In the genomic region with DNA sequence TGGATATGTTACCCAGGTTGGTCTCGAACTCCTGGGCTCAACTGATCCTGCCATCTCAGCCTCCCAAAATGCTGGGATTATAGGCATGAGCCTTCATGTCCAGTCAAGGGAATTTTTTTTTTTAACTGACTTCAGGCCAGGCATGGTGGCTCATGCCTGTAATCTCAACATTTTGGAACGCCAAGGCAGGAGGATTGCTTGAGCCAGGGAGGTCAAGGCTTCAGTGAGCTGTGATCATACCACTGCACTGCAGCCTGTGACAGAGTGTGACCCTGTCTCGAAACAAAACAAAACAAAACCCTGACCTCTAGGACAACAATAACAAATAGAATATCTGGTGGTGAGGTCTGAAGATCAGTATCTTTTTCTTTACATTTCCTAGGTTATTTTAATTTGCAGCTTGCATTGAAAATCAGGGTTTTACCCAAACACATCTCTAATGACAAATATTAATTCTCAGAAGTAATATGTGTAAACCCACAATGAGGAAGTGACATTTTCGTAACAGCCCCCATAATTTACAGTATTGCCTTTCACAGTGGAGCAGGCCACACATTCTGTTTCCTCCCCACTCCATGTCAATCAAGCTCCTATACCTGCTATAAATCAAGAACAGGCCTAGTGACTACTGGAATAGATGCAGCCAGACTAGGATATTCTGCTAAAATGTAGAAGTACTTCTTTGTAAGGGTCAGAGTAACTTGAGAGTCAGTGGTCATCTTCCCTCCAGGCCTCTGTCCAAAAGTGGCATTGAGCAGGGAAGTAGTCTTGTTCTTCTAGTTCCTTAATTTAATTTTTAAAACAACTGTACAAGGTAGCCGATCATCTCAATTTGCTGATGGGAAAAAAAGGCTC, we compare ENCODE assay signal across 11 cellular contexts. TPM values are rescaled to one million over a fixed set of nuclear protein-coding genes. Genes with fewer than 3 reads are reported as not detected.
DNase-seq lines count a peak whose midpoint lies in the region; ATAC-seq and TF ChIP-seq lines count a peak whose summit lies in the region.
"Had no signal": no experiment of that assay in that cellular context is flagged by ENCODE, and none has a peak within 500 bp of the region (broad histone marks: within the 10 kb centered on the region; RNA-seq: fewer than 3 reads in every experiment).

No MANE protein-coding gene starts in this region.

- no peak overlapping the region for H3K9ac ChIP-seq in IMR-90 (ENCODE audit: low read depth, low read length)

- no peak overlapping the region for H2BK20ac ChIP-seq in IMR-90 (ENCODE audit: low read depth, low read length)

- no peaks in the 10 kb centered on the region for H3K79me1 ChIP-seq in IMR-90 (ENCODE audit: low read depth in 1 of 2, low read length in 2 of 2)

- no peak overlapping the region for H2BK5ac ChIP-seq in IMR-90 (ENCODE audit: low read depth, low read length, poor library complexity, severe bottlenecking)

- peak overlapping the region; percentile 39 to 40 for H3K27ac Mint-ChIP-seq in natural killer cell
- H3K27ac Mint-ChIP-seq in Calu3 (ENCODE audit: unreplicated experiment) = no peak overlapping the region
- H3K27ac Mint-ChIP-seq in GM23338 = no peak overlapping the region

- no peaks in the 10 kb centered on the region for H3K79me2 ChIP-seq in GM23338 (replicated peaks; ENCODE audit: insufficient read depth)

- no peak overlapping the region for H2BK120ac ChIP-seq in IMR-90 (ENCODE audit: low read depth, low read length)

- no peak for TF ChIP-seq RAD21 in IMR-90 (IDR thresholded peaks at IDR 0.05; ENCODE audit: low read length)

- dilution Hi-C loops in IMR-90 (cut with HindIII; ENCODE audit: low sequenced_read_pairs, unreplicated experiment) = no loop called here

- BruUV-seq in IMR-90 (replicated peaks; lab: Mats Ljungman, UMichigan) = no TSS peak
- BruUV-seq in Calu3 (replicated peaks; lab: Mats Ljungman, UMichigan) = no TSS peak

- in situ Hi-C loops in IMR-90 (cut with MboI; ENCODE audit: low sequenced_read_pairs) = no loop called here

- no peaks in the 10 kb centered on the region for H3K9me3 ChIP-seq in IMR-90 (ENCODE audit: control insufficient read depth, insufficient read depth, low read length)
- H3K9me3 ChIP-seq: prostate gland, stomach had no signal

- H3K27me3 Mint-ChIP-seq in natural killer cell (ENCODE audit: low read depth in 2 of 2) (no peaks in the 10 kb centered on the region), Calu3 (ENCODE audit: unreplicated experiment) (no peaks in the 10 kb centered on the region), GM23338 (ENCODE audit: insufficient read depth, low read depth, poor library complexity) (no peaks in the 10 kb centered on the region)

- H3K4me3 Mint-ChIP-seq in natural killer cell = no peak overlapping the region
- no peak overlapping the region for H3K4me3 Mint-ChIP-seq in Calu3 (ENCODE audit: low read depth, unreplicated experiment)
- H3K4me3 Mint-ChIP-seq in GM23338 = no peak overlapping the region

- H3K9me2 ChIP-seq in GM23338 (ENCODE audit: insufficient read depth) = 0 out of 2 replicates have a peak, but pooled peaks cover 5% of the 10 kb centered on the region

- no peak overlapping the region for H3K23ac ChIP-seq in IMR-90 (ENCODE audit: low read depth, low read length)

- H3F3A ChIP-seq in GM23338 (replicated peaks; ENCODE audit: low read depth) = no peaks in the 10 kb centered on the region

- POLR2A ChIA-PET in IMR-90 (lab: Charles Lee; ENCODE audit: unreplicated experiment) = no interaction called here

- H3K4me3 ChIP-seq in IMR-90 (ENCODE audit: insufficient read depth, low read depth, low read length) (no peak overlapping the region), GM23338 (no peak overlapping the region)
- H3K4me3 ChIP-seq: prostate gland, stomach had no signal

- no peaks in the 10 kb centered on the region for H3K4me1 ChIP-seq in IMR-90 (ENCODE audit: control insufficient read depth, insufficient read depth, low read length)
- no peaks in the 10 kb centered on the region for H3K4me1 ChIP-seq in GM23338 (ENCODE audit: insufficient read depth)
- H3K4me1 ChIP-seq: prostate gland, stomach had no signal

- no peak overlapping the region for H2BK15ac ChIP-seq in IMR-90 (ENCODE audit: low read depth, low read length)

- DNase-seq in IMR-90 (no peak), natural killer cell (no peak), Calu3 (no peak), retina (no peak), GM23338 (ENCODE audit: low spot score) (no peak)
- no peak for DNase-seq in activated T-cell treated with anti-CD3 and anti-CD28 coated beads, Interleukin-2, amount 50 U/mL, for 1 hour
- DNase-seq: NCI-H1105, stomach had no signal

- H3K9me3 Mint-ChIP-seq in natural killer cell (no peaks in the 10 kb centered on the region), Calu3 (ENCODE audit: low read depth, unreplicated experiment) (no peaks in the 10 kb centered on the region), GM23338 (no peaks in the 10 kb centered on the region)

- no peak overlapping the region for H2AK5ac ChIP-seq in IMR-90 (ENCODE audit: low read depth, low read length)

- no CpG with 5 or more reads among the region's 5 CpGs for WGBS in IMR-90 (ENCODE audit: extremely low coverage in 2 of 2, insufficient read length in 1 of 2), 2 experiments

- H3K36me3 ChIP-seq in IMR-90 (ENCODE audit: control insufficient read depth, insufficient read depth, low read length) (no peaks in the 10 kb centered on the region), GM23338 (ENCODE audit: insufficient read depth) (no peaks in the 10 kb centered on the region)
- H3K36me3 ChIP-seq: prostate gland, stomach had no signal

- H4K91ac ChIP-seq in IMR-90 (ENCODE audit: insufficient read depth, low read depth, low read length) = no peak overlapping the region

- H3K36me3 Mint-ChIP-seq in natural killer cell (no peaks in the 10 kb centered on the region), Calu3 (ENCODE audit: insufficient read depth, unreplicated experiment) (no peaks in the 10 kb centered on the region), GM23338 (ENCODE audit: low read depth) (no peaks in the 10 kb centered on the region)

- H3K9me1 ChIP-seq in IMR-90 (ENCODE audit: insufficient read depth, low read length) = no peaks in the 10 kb centered on the region

- CTCF ChIA-PET in IMR-90 (lab: Yijun Ruan, JAX) (interaction anchor here (0.6 kb wide), 1 partner anchor 60 kb away, joined by 3 read pairs; no protein-coding TSS in a partner anchor), Calu3 (lab: Charles Lee) (no interaction called here)

- H3K18ac ChIP-seq in IMR-90 (ENCODE audit: low read depth, low read length) = no peak overlapping the region

- H2AK9ac ChIP-seq in IMR-90 (replicated peaks; ENCODE audit: low read depth, low read length, poor library complexity) = no peak overlapping the region

- H4K20me1 ChIP-seq in IMR-90 (ENCODE audit: insufficient read depth, low read length) (no peaks in the 10 kb centered on the region), GM23338 (replicated peaks; ENCODE audit: insufficient read depth) (no peaks in the 10 kb centered on the region)

- H3K27ac ChIP-seq in IMR-90 (ENCODE audit: insufficient read depth, low read length) (no peak overlapping the region), GM23338 (ENCODE audit: low read depth) (no peak overlapping the region)
- H3K27ac ChIP-seq: prostate gland, stomach had no signal

- H2AFZ ChIP-seq in IMR-90 (replicated peaks; ENCODE audit: low read length, poor library complexity) (no peak overlapping the region), GM23338 (no peak overlapping the region)

- ATAC-seq in GM18870 (IDR thresholded peaks at IDR 0.05; ENCODE audit: unreplicated experiment) = peak; percentile 73
- peak; percentile 89 for ATAC-seq in HG02610 (IDR thresholded peaks at IDR 0.05; ENCODE audit: unreplicated experiment)
- ATAC-seq in IMR-90 (ENCODE audit: low read depth) = peak; percentile 40
- peak in 2 of 3 donors; percentile 49 to 51 for ATAC-seq in natural killer cell
- ATAC-seq in GM23338 = no peak

- intact Hi-C loops in IMR-90 (cut with micrococcal nuclease) (no loop called here), natural killer cell (cut with micrococcal nuclease) (no loop called here), Calu3 (cut with micrococcal nuclease; ENCODE audit: unreplicated experiment) (no loop called here)

- peaks cover 20 to 33% of the 10 kb centered on the region in 2 donors for H3K4me1 Mint-ChIP-seq in natural killer cell
- H3K4me1 Mint-ChIP-seq in Calu3 (ENCODE audit: low read depth, unreplicated experiment) = peaks cover 27% of the 10 kb centered on the region
- H3K4me1 Mint-ChIP-seq in GM23338 = no peaks in the 10 kb centered on the region

- no peak overlapping the region for H3K4me2 ChIP-seq in IMR-90 (ENCODE audit: low read depth, low read length)
- H3K4me2 ChIP-seq in GM23338 = no peak overlapping the region

- TF ChIP-seq POLR2A in IMR-90 (IDR thresholded peaks at IDR 0.05; ENCODE audit: low read depth, low read length) = no peak

- no peak overlapping the region for H3K14ac ChIP-seq in IMR-90 (replicated peaks; ENCODE audit: low read depth, low read length)

- no peak for TF ChIP-seq CTCF in IMR-90 (conservative IDR thresholded peaks at IDR 0.05; ENCODE audit: low read depth, low read length)
- no peak for TF ChIP-seq CTCF in natural killer cell (IDR thresholded peaks at IDR 0.05)
- no peak for TF ChIP-seq CTCF in Calu3 (IDR thresholded peaks at IDR 0.05; ENCODE audit: unreplicated experiment)
- TF ChIP-seq CTCF in GM23338 (conservative IDR thresholded peaks at IDR 0.05; ENCODE audit: low read depth in 2 of 2) = no peak

- no peak overlapping the region for H3K56ac ChIP-seq in IMR-90 (ENCODE audit: extremely low read depth, insufficient read depth, low read length)

- H4K5ac ChIP-seq in IMR-90 (ENCODE audit: low read depth, low read length) = no peak overlapping the region

- no peak overlapping the region for H3K4ac ChIP-seq in IMR-90 (ENCODE audit: low read depth, low read length)

- H4K8ac ChIP-seq in IMR-90 (ENCODE audit: low read depth in 2 of 2, low read length in 2 of 2) = no peak overlapping the region

- no peaks in the 10 kb centered on the region; the same call in 1 of the 2 replicates for H3K27me3 ChIP-seq in IMR-90 (ENCODE audit: control insufficient read depth, insufficient read depth, low read length)
- no peaks in the 10 kb centered on the region for H3K27me3 ChIP-seq in GM23338 (ENCODE audit: insufficient read depth)
- H3K27me3 ChIP-seq: stomach had no signal

TF ChIP-seq in IMR-90, 13 proteins besides CTCF, POLR2A, EP300 and RAD21 (continues in another document):
- no peak for TF ChIP-seq MXI1 (IDR thresholded peaks at IDR 0.05; ENCODE audit: borderline replicate concordance, low read depth, low read length)
- TF ChIP-seq RFX5 (IDR thresholded peaks at IDR 0.05; ENCODE audit: low read depth, low read length) = no peak

TF ChIP-seq in GM23338, 12 proteins besides CTCF, POLR2A, EP300 and RAD21 (continues in another document):
- TF ChIP-seq ZNF331 (CRISPR knock-in tag; IDR thresholded peaks at IDR 0.05; ENCODE audit: low read depth) (no peak), EZH2 (IDR thresholded peaks at IDR 0.05; ENCODE audit: low read depth, unreplicated experiment) (no peak)

RNA-seq across cellular contexts. Expression of a gene that starts 43.3 kb away (rescaled TPM):
- total RNA-seq in IMR-90 (2012; rRNA removed) (2.8 and 4.3 TPM in 2 replicates), natural killer cell (1 to 10 TPM in 1 of 3 donors, under 1 TPM in 1, not detected in 1; 0.38 to 4.8 TPM), Calu3 (2022) (24.7 and 28.5 TPM in 2 replicates)
- polyA plus RNA-seq in IMR-90 (2012; rRNA removed) (4.3 and 5.0 TPM in 2 replicates), GM23338 (2016; fragmentation: Nextera tagmentation; extraction: Ambion mirVana) (13.5 and 16.3 TPM in 2 replicates)
- polyA plus RNA-seq in IMR-90 (2012; cell fraction: cytosol; rRNA removed) = 2.4 and 7.3 TPM in 2 replicates
- polyA plus RNA-seq in IMR-90 (2012; cell fraction: nucleus; rRNA removed; ENCODE audit: low replicate concordance) = 3.5 and 4.9 TPM in 2 replicates
- 48.6 and 50.1 TPM in 2 replicates for total RNA-seq in GM23338 (2014; rRNA removed; shearing (Covaris generic))

Comparison
In these comparisons a context has a peak if more than half of its experiments do, and no peak if none do; other contexts are left out.
1. H3K27ac Mint-ChIP-seq: peak in natural killer cell (2 of 2); none in Calu3 (single experiment) and GM23338 (single experiment).